In the genomic region with DNA sequence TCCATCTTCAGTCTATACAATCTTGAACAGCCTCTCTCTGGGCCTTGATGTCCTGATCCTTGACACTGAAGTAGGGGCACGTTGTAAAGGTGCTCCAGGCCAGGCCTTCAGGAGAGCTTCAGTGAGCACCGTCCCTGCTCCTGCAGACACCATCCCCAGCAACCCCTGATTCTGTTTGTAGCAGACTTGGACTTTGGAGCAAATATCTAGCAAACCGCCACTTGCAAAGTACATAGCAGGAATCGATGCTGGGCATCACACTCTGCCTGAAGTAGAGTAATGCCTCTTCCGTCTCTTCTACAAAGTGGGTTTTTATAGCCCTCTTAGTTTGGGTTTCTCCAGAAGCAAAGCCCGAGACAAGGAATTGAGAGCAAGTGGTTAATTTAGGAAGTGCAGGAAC, we compare ENCODE assay signal across 34 cellular contexts.
"Had no signal": no experiment of that assay in that cellular context is flagged by ENCODE, and none has a peak within 500 bp of the region (broad histone marks: within the 10 kb centered on the region; RNA-seq: fewer than 3 reads in every experiment).

No MANE protein-coding gene starts in this region.

- DNase-seq: activated B cell treated with CpG ODN at 0.5 μM for 24 hours; activated CD4-positive, alpha-beta memory T cell treated with anti-CD3 and anti-CD28 coated beads for 36 hours; activated CD4-positive, alpha-beta T cell treated with anti-CD3 and anti-CD28 coated beads for 4 hours; activated CD4-positive, alpha-beta T cell treated with anti-CD3 and anti-CD28 coated beads, Interleukin-2, amount 10 ng/mL, durations not matched to agents 24 days and 14 days; activated CD4-positive, alpha-beta T cell treated with anti-CD3 and anti-CD28 coated beads, Interleukin-2, amount 50 U/mL, for 1 hour; activated CD4-positive, alpha-beta T cell treated with anti-CD3 and anti-CD28 coated beads, Interleukin-2, amount 50 U/mL, for 4 hours; activated CD4-positive, CD25-positive, alpha-beta regulatory T cell treated with anti-CD3 and anti-CD28 coated beads, Interleukin-2, amount 50 U/mL, for 72 hours; activated CD8-positive, alpha-beta memory T cell treated with anti-CD3 and anti-CD28 coated beads, Interleukin-2, amount 50 U/mL, for 4 hours; activated CD8-positive, alpha-beta T cell treated with anti-CD3 and anti-CD28 coated beads for 36 hours; activated effector memory CD4-positive, alpha-beta T cell treated with anti-CD3 and anti-CD28 coated beads, Interleukin-2, amount 50 U/mL, for 16 hours; activated gamma-delta T cell treated with Interleukin-2 at 50 U/mL for 16 hours; activated naive CD4-positive, alpha-beta T cell; activated naive CD4-positive, alpha-beta T cell treated with anti-CD3 and anti-CD28 coated beads for 36 hours; activated naive CD4-positive, alpha-beta T cell treated with anti-CD3 and anti-CD28 coated beads, Interleukin-2, amount 50 U/mL, for 16 hours; activated naive CD8-positive, alpha-beta T cell treated with anti-CD3 and anti-CD28 coated beads for 36 hours; activated T-cell treated with anti-CD3 and anti-CD28 coated beads for 4 hours; activated T-cell treated with anti-CD3 and anti-CD28 coated beads, Interleukin-2, amount 50 U/mL, for 1 hour; activated T-cell treated with anti-CD3 and anti-CD28 coated beads, Interleukin-2, amount 50 U/mL, for 4 hours; activated T-cell treated with anti-CD3 and anti-CD28 coated beads, Interleukin-2, amount 50 U/mL, for 72 hours; adrenal gland; amniotic stem cell; aorta; body of pancreas; brain microvascular endothelial cell; central memory CD4-positive, alpha-beta T cell; T-helper 1 cell; T-helper 2 cell; T-helper 9 cell had no signal

- H3K27ac ChIP-seq: adrenal gland, body of pancreas, brain microvascular endothelial cell, breast epithelium, VCaP had no signal

- H3K4me3 ChIP-seq: adrenal gland, body of pancreas, breast epithelium had no signal

- H3K27me3 ChIP-seq: adrenal gland, body of pancreas, brain microvascular endothelial cell had no signal

- H3K9me3 ChIP-seq: adrenal gland, body of pancreas, breast epithelium had no signal

- H3K4me1 ChIP-seq: adrenal gland, body of pancreas, breast epithelium had no signal

- ATAC-seq: activated CD8-positive, alpha-beta T cell treated with anti-CD3 and anti-CD28 coated beads for 36 hours; activated naive CD4-positive, alpha-beta T cell treated with anti-CD3 and anti-CD28 coated beads, Interleukin-2, amount 50 U/mL, for 72 hours; activated T-cell treated with anti-CD3 and anti-CD28 coated beads, Interleukin-2, amount 50 U/mL, for 4 hours; activated T-cell treated with anti-CD3 and anti-CD28 coated beads, Interleukin-2, amount 50 U/mL, for 72 hours; activated T-helper 17 cell treated with anti-CD3 and anti-CD28 coated beads, Interleukin-2, amount 50 U/mL, for 72 hours; body of pancreas had no signal

- FAIRE-seq: astrocyte, TTC549 had no signal

- H3K36me3 ChIP-seq: adrenal gland, brain microvascular endothelial cell, breast epithelium had no signal
